22 cellular contexts compared by ENCODE assay signal in the genomic region with DNA sequence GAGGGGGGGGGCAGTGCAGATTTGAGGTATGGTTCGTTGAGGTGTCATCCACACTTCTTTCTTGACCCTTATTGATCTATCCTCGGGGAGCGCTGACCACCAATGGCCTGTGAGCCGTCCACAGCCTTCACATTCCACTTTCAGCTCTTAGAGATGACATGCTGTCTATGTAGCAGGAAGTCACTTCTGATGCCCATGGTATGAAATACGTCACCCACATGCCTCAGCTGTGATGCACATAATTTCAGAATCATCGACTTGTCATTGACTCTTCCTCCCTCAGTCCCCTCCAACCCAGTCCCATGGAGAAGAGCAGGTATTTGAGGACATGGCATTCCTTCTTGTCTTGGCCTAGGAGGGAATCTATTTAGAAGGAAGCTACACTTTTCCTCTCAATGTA. TPM values are rescaled to one million over a fixed set of nuclear protein-coding genes. Genes with fewer than 3 reads are reported as not detected.
A peak's percentile ranks its signal among the peaks of the same experiment; 100 is the strongest.
DNase-seq lines count a peak whose midpoint lies in the region; ATAC-seq, FAIRE-seq and TF ChIP-seq lines count a peak whose summit lies in the region.
"Had no signal": no experiment of that assay in that cellular context is flagged by ENCODE, and none has a peak within 500 bp of the region (broad histone marks: within the 10 kb centered on the region; RNA-seq: fewer than 3 reads in every experiment).

No MANE protein-coding gene starts in this region.

- peak; percentile 76 for FAIRE-seq in HTR-8/SVneo (lab: Jason Lieb, UNC)

- no peaks in the 10 kb centered on the region for H3K9me3 ChIP-seq in breast epithelium
- no peaks in the 10 kb centered on the region for H3K9me3 ChIP-seq in mesenchymal stem cell (ENCODE audit: control insufficient read depth, low read length)
- no peaks in the 10 kb centered on the region for H3K9me3 ChIP-seq in CD4-positive, alpha-beta T cell (ENCODE audit: control insufficient read depth, low read length)
- H3K9me3 ChIP-seq: gastrocnemius medialis, MG63 had no signal

- H3K4me1 ChIP-seq in breast epithelium (peaks cover 0 to 6% of the 10 kb centered on the region in 2 donors), mesenchymal stem cell (ENCODE audit: control insufficient read depth, insufficient read depth, low read depth, low read length) (peaks cover 7% of the 10 kb centered on the region)

- H3K36me3 Mint-ChIP-seq in CD4-positive, alpha-beta T cell (ENCODE audit: low read depth), result no peaks in the 10 kb centered on the region
- H3K36me3 Mint-ChIP-seq: activated naive CD8-positive, alpha-beta T cell treated with anti-CD3 and anti-CD28 coated beads for 36 hours had no signal

- no peaks in the 10 kb centered on the region for H3K36me3 ChIP-seq in breast epithelium
- H3K36me3 ChIP-seq in mesenchymal stem cell (ENCODE audit: control insufficient read depth in 1 of 2, insufficient read depth in 2 of 2, low read depth in 1 of 2, low read length in 2 of 2), result no peaks in the 10 kb centered on the region
- H3K36me3 ChIP-seq: gastrocnemius medialis, MG63, WERI-Rb-1 had no signal

- POLR2A ChIA-PET in CD4-positive, alpha-beta T cell (lab: Charles Lee), result no interaction called here

- no peak overlapping the region for H3K4me3 ChIP-seq in AG10803 (ENCODE audit: low read length)
- no peak overlapping the region for H3K4me3 ChIP-seq in breast epithelium
- H3K4me3 ChIP-seq in mesenchymal stem cell (ENCODE audit: insufficient read depth in 1 of 2, low read depth in 1 of 2, low read length in 2 of 2), result no peak overlapping the region
- H3K4me3 ChIP-seq: gastrocnemius medialis, MG63 had no signal

- no peak overlapping the region for H3K9ac ChIP-seq in mesenchymal stem cell (ENCODE audit: low read length)

- H3K4me2 ChIP-seq in mesenchymal stem cell (ENCODE audit: low read length, poor library complexity, severe bottlenecking), result no peak overlapping the region

- H3K4ac ChIP-seq in mesenchymal stem cell (ENCODE audit: low read depth in 1 of 2, low read length in 2 of 2), result no peak overlapping the region

- no peak overlapping the region for H2BK5ac ChIP-seq in mesenchymal stem cell (ENCODE audit: low read depth, low read length, poor library complexity, severe bottlenecking)

- H3K27ac ChIP-seq in breast epithelium, result peak overlapping the region; percentile 22 to 49
- H3K27ac ChIP-seq in mesenchymal stem cell (ENCODE audit: low read length, poor library complexity, severe bottlenecking), result peak overlapping the region; percentile 69
- H3K27ac ChIP-seq in CD4-positive, alpha-beta T cell (ENCODE audit: low read depth, low read length), result no peak overlapping the region
- H3K27ac ChIP-seq: WERI-Rb-1 had no signal

- CTCF ChIA-PET in CD4-positive, alpha-beta T cell (lab: Charles Lee), result no interaction called here

- TF ChIP-seq CTCF in AG10803 (conservative IDR thresholded peaks at IDR 0.05; ENCODE audit: low read length) (no peak), breast epithelium (IDR thresholded peaks at IDR 0.05) (no peak)
- TF ChIP-seq CTCF in CD4-positive, alpha-beta T cell (IDR thresholded peaks at IDR 0.05), result no peak

- H3K14ac ChIP-seq in mesenchymal stem cell (ENCODE audit: low read length in 2 of 2), result no peak overlapping the region

- H3K4me1 Mint-ChIP-seq in CD4-positive, alpha-beta T cell (ENCODE audit: low read depth), result no peaks in the 10 kb centered on the region
- H3K4me1 Mint-ChIP-seq: activated naive CD8-positive, alpha-beta T cell treated with anti-CD3 and anti-CD28 coated beads for 36 hours had no signal

- H3K23ac ChIP-seq in mesenchymal stem cell (ENCODE audit: low read length in 2 of 2), result no peak overlapping the region

- no peaks in the 10 kb centered on the region for H3K27me3 ChIP-seq in breast epithelium
- H3K27me3 ChIP-seq in mesenchymal stem cell (ENCODE audit: control insufficient read depth in 1 of 2, insufficient read depth in 1 of 2, low read length in 2 of 2), result no peaks in the 10 kb centered on the region
- H3K27me3 ChIP-seq in CD4-positive, alpha-beta T cell (ENCODE audit: control insufficient read depth, insufficient read depth, low read length), result no peaks in the 10 kb centered on the region
- H3K27me3 ChIP-seq: gastrocnemius medialis, MG63 had no signal

- H3K27me3 Mint-ChIP-seq in CD4-positive, alpha-beta T cell, result peaks cover 6% of the 10 kb centered on the region

- H3K18ac ChIP-seq in mesenchymal stem cell (ENCODE audit: low read depth in 1 of 2, low read length in 2 of 2), result peak overlapping the region in 1 of 2 experiments; percentile 25

- intact Hi-C loops in breast epithelium (cut with DNase I; ENCODE audit: low total_unique reads), result loop anchor here (10.0 kb wide), 1 partner anchor 378 kb away; the partner anchor contains the start of gene TNFRSF21
- intact Hi-C loops in CD4-positive, alpha-beta T cell (cut with DNase I, micrococcal nuclease), result no loop called here

- H3K9me3 Mint-ChIP-seq in CD4-positive, alpha-beta T cell, result no peaks in the 10 kb centered on the region
- H3K9me3 Mint-ChIP-seq: activated CD8-positive, alpha-beta T cell treated with anti-CD3 and anti-CD28 coated beads for 36 hours; activated naive CD8-positive, alpha-beta T cell treated with anti-CD3 and anti-CD28 coated beads for 36 hours; nephron progenitor cell had no signal

- H3K4me3 Mint-ChIP-seq in CD4-positive, alpha-beta T cell, result no peak overlapping the region
- H3K4me3 Mint-ChIP-seq: activated CD8-positive, alpha-beta T cell treated with anti-CD3 and anti-CD28 coated beads for 36 hours; activated naive CD8-positive, alpha-beta T cell treated with anti-CD3 and anti-CD28 coated beads for 36 hours; activated T-cell treated with anti-CD3 and anti-CD28 coated beads, Interleukin-2, amount 50 U/mL, for 72 hours; nephron progenitor cell had no signal

- H4K91ac ChIP-seq in mesenchymal stem cell (ENCODE audit: low read length), result peak overlapping the region; percentile 2

- TF ChIP-seq POLR2A in breast epithelium (IDR thresholded peaks at IDR 0.05), result no peak

- WGBS in mesenchymal stem cell, result 55% methylated on average over 6 of the region's 6 CpGs

- H2AFZ ChIP-seq in mesenchymal stem cell (ENCODE audit: low read depth, low read length), result no peak overlapping the region

- H2BK12ac ChIP-seq in mesenchymal stem cell (ENCODE audit: low read length in 2 of 2), result peak overlapping the region in 1 of 2 experiments; percentile 37

- no peaks in the 10 kb centered on the region for H3K79me1 ChIP-seq in mesenchymal stem cell (replicated peaks; ENCODE audit: low read length, poor library complexity, severe bottlenecking)

- H2BK120ac ChIP-seq in mesenchymal stem cell (ENCODE audit: low read depth, low read length), result no peak overlapping the region

- no peak overlapping the region for H4K8ac ChIP-seq in mesenchymal stem cell (ENCODE audit: low read length)

- no peak for ATAC-seq in CD4-positive, alpha-beta T cell (ENCODE audit: poor library complexity)
- ATAC-seq in GM21526 (IDR thresholded peaks at IDR 0.05; ENCODE audit: low FRiP score, unreplicated experiment), result no peak
- ATAC-seq: activated CD8-positive, alpha-beta T cell treated with anti-CD3 and anti-CD28 coated beads for 36 hours; activated T-cell treated with anti-CD3 and anti-CD28 coated beads, Interleukin-2, amount 50 U/mL, for 72 hours had no signal

- H3K27ac Mint-ChIP-seq in CD4-positive, alpha-beta T cell, result no peak overlapping the region
- H3K27ac Mint-ChIP-seq: activated CD8-positive, alpha-beta T cell treated with anti-CD3 and anti-CD28 coated beads for 36 hours; activated naive CD8-positive, alpha-beta T cell treated with anti-CD3 and anti-CD28 coated beads for 36 hours; activated T-cell treated with anti-CD3 and anti-CD28 coated beads, Interleukin-2, amount 50 U/mL, for 72 hours; nephron progenitor cell had no signal

- DNase-seq in AG10803 (ENCODE audit: low read depth) (peak; percentile 40), HTR-8/SVneo (ENCODE audit: insufficient read length, low spot score) (peak; percentile 34), breast epithelium (ENCODE audit: low spot score in 2 of 2) (no peak), mesenchymal stem cell (no peak), ecto neural progenitor cell (ENCODE audit: low spot score) (no peak), NCI-H2196 (lab: John Stamatoyannopoulos, UW; ENCODE audit: unreplicated experiment) (no peak)
- DNase-seq in CD4-positive, alpha-beta T cell, result no peak
- DNase-seq: activated CD8-positive, alpha-beta T cell treated with anti-CD3 and anti-CD28 coated beads for 36 hours; activated naive CD8-positive, alpha-beta T cell treated with anti-CD3 and anti-CD28 coated beads for 36 hours; activated T-cell treated with anti-CD3 and anti-CD28 coated beads, Interleukin-2, amount 50 U/mL, for 72 hours; central memory CD4-positive, alpha-beta T cell; gastrocnemius medialis; GF-D8; H7; NCI-H1930; NCI-H524 treated with DMSO at 0.1 percent for 48 hours; nephron progenitor cell; OCI-M1; SW 1271; WERI-Rb-1 had no signal

- peak overlapping the region; percentile 88 for H2AK5ac ChIP-seq in mesenchymal stem cell (ENCODE audit: low read length, severe bottlenecking)

- no peak overlapping the region for H2BK15ac ChIP-seq in mesenchymal stem cell (ENCODE audit: low read depth, poor library complexity, severe bottlenecking)

RNA-seq across cellular contexts. Expression of gene ADGRF5, which starts 4.7 kb away (rescaled TPM):
- total RNA-seq in breast epithelium, result 10 to 100 TPM; 22.5 to 43.4 (median 41.6) TPM
- 0.52 TPM for polyA plus RNA-seq in mesenchymal stem cell (2013, experiment 1 of 2)
- polyA plus RNA-seq in mesenchymal stem cell (2013, experiment 2 of 2), result 0.58 TPM
- total RNA-seq in CD4-positive, alpha-beta T cell, result not detected
- total RNA-seq: activated CD8-positive, alpha-beta T cell treated with anti-CD3 and anti-CD28 coated beads for 36 hours; activated naive CD8-positive, alpha-beta T cell treated with anti-CD3 and anti-CD28 coated beads for 36 hours; activated T-cell treated with anti-CD3 and anti-CD28 coated beads, Interleukin-2, amount 50 U/mL, for 72 hours had no signal

Comparison
In these comparisons a context has a peak if more than half of its experiments do, and no peak if none do; other contexts are left out.
1. DNase-seq: peak in AG10803 (single experiment) and HTR-8/SVneo (single experiment); none in breast epithelium (0 of 2), mesenchymal stem cell (single experiment), ecto neural progenitor cell (single experiment), CD4-positive, alpha-beta T cell (0 of 10) and NCI-H2196 (single experiment).
2. RNA of gene ADGRF5, which starts 4.7 kb away (total RNA-seq): 22.5 to 43.4 TPM in breast epithelium; not detected in CD4-positive, alpha-beta T cell; every median in the first group is over 10 times any median in the second.